In genomic region chr17:64225410-64225809, GRCh38 we compare ENCODE assay signal across 22 cellular contexts. TPM values are rescaled to one million over a fixed set of nuclear protein-coding genes. Genes with fewer than 3 reads are reported as not detected.
A peak's percentile ranks its signal among the peaks of the same experiment; 100 is the strongest.
DNase-seq lines count a peak whose midpoint lies in the region; TF ChIP-seq lines count a peak whose summit lies in the region.
"Had no signal": no experiment of that assay in that cellular context is flagged by ENCODE, and none has a peak within 500 bp of the region (broad histone marks: within the 10 kb centered on the region; RNA-seq: fewer than 3 reads in every experiment).

No MANE protein-coding gene starts in this region.

- H3K18ac ChIP-seq in mesendoderm (ENCODE audit: low read length) = no peak overlapping the region

- H3K27me3 ChIP-seq in breast epithelium (no peaks in the 10 kb centered on the region), mesendoderm (ENCODE audit: insufficient read depth, low read length, poor library complexity) (no peaks in the 10 kb centered on the region), thyroid gland (no peaks in the 10 kb centered on the region), transverse colon (no peaks in the 10 kb centered on the region)
- H3K27me3 ChIP-seq: BE2C; BLaER1 treated with 17β-estradiol and CSF1 and Interleukin-3, amounts not matched to agents 10 nM and 100 nM had no signal

- H3K27me3 Mint-ChIP-seq in MCF 10A (ENCODE audit: insufficient read depth, unreplicated experiment) (no peaks in the 10 kb centered on the region), progenitor cell of endocrine pancreas (no peaks in the 10 kb centered on the region)
- H3K27me3 Mint-ChIP-seq: CD4-positive, alpha-beta T cell had no signal

- H3K4me1 Mint-ChIP-seq in MCF 10A (ENCODE audit: insufficient read depth, unreplicated experiment) (peaks cover 29% of the 10 kb centered on the region), progenitor cell of endocrine pancreas (ENCODE audit: low read depth) (peaks cover 25% of the 10 kb centered on the region)

- no TSS peak for BruUV-seq in MCF 10A (replicated peaks; lab: Mats Ljungman, UMichigan)

- peak overlapping the region; percentile 45 for H2BK120ac ChIP-seq in mesendoderm (ENCODE audit: low read depth, low read length)

- peak overlapping the region; percentile 76 for H3K27ac Mint-ChIP-seq in MCF 10A (ENCODE audit: low read depth, unreplicated experiment)
- peak overlapping the region; percentile 80 for H3K27ac Mint-ChIP-seq in progenitor cell of endocrine pancreas
- H3K27ac Mint-ChIP-seq: CD4-positive, alpha-beta T cell; HFFc6 had no signal

- no peak overlapping the region for H3K56ac ChIP-seq in mesendoderm (ENCODE audit: low read length)

- H3K4me3 Mint-ChIP-seq in MCF 10A (ENCODE audit: unreplicated experiment) (no peak overlapping the region), progenitor cell of endocrine pancreas (ENCODE audit: low read depth) (no peak overlapping the region)
- H3K4me3 Mint-ChIP-seq: CD14-positive monocyte; CD4-positive, alpha-beta T cell; CD8-positive, alpha-beta memory T cell; HFFc6 had no signal

- no peak overlapping the region for H3K4me2 ChIP-seq in mesendoderm (ENCODE audit: low read length)
- H3K4me2 ChIP-seq: BLaER1 treated with 17β-estradiol and CSF1 and Interleukin-3, amounts not matched to agents 10 nM and 100 nM had no signal

- TF ChIP-seq POLR2A in breast epithelium (IDR thresholded peaks at IDR 0.05) (no peak), thyroid gland (IDR thresholded peaks at IDR 0.05) (no peak), transverse colon (IDR thresholded peaks at IDR 0.05) (no peak)

- no peak overlapping the region for H3K23ac ChIP-seq in mesendoderm (ENCODE audit: low read length)

- CTCF ChIA-PET in MCF 10A (lab: Yijun Ruan, JAX) (no interaction called here), GM10248 (lab: Yijun Ruan, JAX) (interaction anchor here (1.1 to 1.3 kb wide), 2 partner anchors 11 to 192 kb away, joined by 3 to 8 read pairs; no protein-coding TSS in a partner anchor)

- no peak overlapping the region for H2BK5ac ChIP-seq in mesendoderm (ENCODE audit: low read length)

- no peak overlapping the region for H4K5ac ChIP-seq in mesendoderm (ENCODE audit: low read length)

- TF ChIP-seq CTCF in MCF 10A (IDR thresholded peaks at IDR 0.05; ENCODE audit: unreplicated experiment) (no peak), breast epithelium (IDR thresholded peaks at IDR 0.05) (no peak), progenitor cell of endocrine pancreas (IDR thresholded peaks at IDR 0.05; ENCODE audit: unreplicated experiment) (no peak), thyroid gland (IDR thresholded peaks at IDR 0.05) (no peak), transverse colon (IDR thresholded peaks at IDR 0.05) (no peak), GM10248 (IDR thresholded peaks at IDR 0.05; ENCODE audit: control extremely low read depth, extremely low read depth, low read depth, missing control alignments) (no peak)

- H3K9ac ChIP-seq in mesendoderm (ENCODE audit: low read length) = no peak overlapping the region
- H3K9ac ChIP-seq: BLaER1 treated with 17β-estradiol and CSF1 and Interleukin-3, amounts not matched to agents 10 nM and 100 nM had no signal

- H3K9me3 Mint-ChIP-seq in MCF 10A (ENCODE audit: unreplicated experiment) (no peaks in the 10 kb centered on the region), progenitor cell of endocrine pancreas (ENCODE audit: low read depth) (peaks cover 4% of the 10 kb centered on the region)
- H3K9me3 Mint-ChIP-seq: CD8-positive, alpha-beta memory T cell; HFFc6 had no signal

- H3K79me2 ChIP-seq in mesendoderm (ENCODE audit: control insufficient read depth, insufficient read depth, low read length) = peaks cover 2% of the 10 kb centered on the region

- no peak for TF ChIP-seq EP300 in transverse colon (IDR thresholded peaks at IDR 0.05; ENCODE audit: low read depth)

- no CpG with 5 or more reads among the region's 3 CpGs for WGBS in mesendoderm (ENCODE audit: extremely low coverage, insufficient coverage, low lambda C conversion rate)
- 95 to 97% methylated on average over 3 of the region's 3 CpGs for WGBS in thyroid gland, 2 donors
- 98 to 100% methylated on average over 2 to 3 of the region's 3 CpGs for WGBS in transverse colon (ENCODE audit: low coverage in 1 of 2), 2 donors

- intact Hi-C loops in MCF 10A (cut with micrococcal nuclease) (no loop called here), breast epithelium (cut with DNase I; ENCODE audit: low total_unique reads) (no loop called here), thyroid gland (cut with DNase I) (no loop called here), transverse colon (cut with DNase I; ENCODE audit: low total_unique reads) (no loop called here)

- H3K4me3 ChIP-seq in breast epithelium (no peak overlapping the region), mesendoderm (ENCODE audit: low read length) (no peak overlapping the region), thyroid gland (replicated peaks in 1 of 3) (no peak overlapping the region), transverse colon (no peak overlapping the region)
- H3K4me3 ChIP-seq: BLaER1 treated with 17β-estradiol and CSF1 and Interleukin-3, amounts not matched to agents 10 nM and 100 nM; HAP-1 had no signal

- POLR2A ChIA-PET in MCF 10A (lab: Yijun Ruan, JAX) = interaction anchor here (0.7 to 8.7 kb wide), 3 partner anchors 11 to 79 kb away, joined by 3 to 187 read pairs (median 6); no protein-coding TSS in a partner anchor
- POLR2A ChIA-PET in GM10248 (lab: Yijun Ruan, JAX) = no interaction called here

- no peak overlapping the region for H3K4ac ChIP-seq in mesendoderm (ENCODE audit: low read depth, low read length)

- no peak overlapping the region for H4K8ac ChIP-seq in mesendoderm (ENCODE audit: low read depth, low read length)

- H2BK15ac ChIP-seq in mesendoderm (replicated peaks; ENCODE audit: low read depth) = no peak overlapping the region

- H3K4me1 ChIP-seq in breast epithelium (peaks cover 3% of the 10 kb centered on the region in 2 donors), mesendoderm (ENCODE audit: control insufficient read depth, low read depth, low read length) (peaks cover 2% of the 10 kb centered on the region), thyroid gland (peaks cover 21 to 51% of the 10 kb centered on the region in 2 donors), transverse colon (peaks cover 0 to 9% (median 0%) of the 10 kb centered on the region in 4 donors)
- H3K4me1 ChIP-seq: BE2C had no signal

- peaks cover 2% of the 10 kb centered on the region for H3K79me1 ChIP-seq in mesendoderm (ENCODE audit: low read length)

- H3K27ac ChIP-seq in breast epithelium (no peak overlapping the region), mesendoderm (ENCODE audit: low read depth, low read length) (no peak overlapping the region), thyroid gland (peak overlapping the region in 2 of 3 donors; percentile 18 to 50), transverse colon (no peak overlapping the region)
- H3K27ac ChIP-seq: 22Rv1; BLaER1 treated with 17β-estradiol and CSF1 and Interleukin-3, amounts not matched to agents 10 nM and 100 nM had no signal

- H3K36me3 Mint-ChIP-seq in MCF 10A (ENCODE audit: insufficient read depth, unreplicated experiment) (peaks cover 19% of the 10 kb centered on the region), progenitor cell of endocrine pancreas (ENCODE audit: insufficient read depth) (peaks cover 4% of the 10 kb centered on the region)

- in situ Hi-C loops in transverse colon (cut with MboI; ENCODE audit: low pct_ligation_motif_present in 1 of 4, low pct_unique_long_range_greater_than_20kb in 1 of 4, low sequenced_read_pairs in 3 of 4) = no loop called here

- DNase-seq in MCF 10A (ENCODE audit: unreplicated experiment) (no peak), breast epithelium (ENCODE audit: low spot score in 2 of 2) (no peak), mesendoderm (no peak), progenitor cell of endocrine pancreas (ENCODE audit: low spot score, unreplicated experiment) (no peak), thyroid gland (no peak), transverse colon (no peak), GM10248 (ENCODE audit: extremely low spot score) (no peak)
- DNase-seq in activated CD8-positive, alpha-beta memory T cell treated with anti-CD3 and anti-CD28 coated beads, Interleukin-2, amount 50 U/mL, for 4 hours = no peak
- DNase-seq: AML-193; BE2C; CD4-positive, alpha-beta T cell; CD8-positive, alpha-beta memory T cell; DMS 273 treated with DMSO at 0.1 percent for 48 hours; DMS79; EL; GDM1; GOT3; HFFc6 had no signal

- H3K9me3 ChIP-seq in breast epithelium (no peaks in the 10 kb centered on the region), thyroid gland (no peaks in the 10 kb centered on the region), transverse colon (no peaks in the 10 kb centered on the region)
- H3K9me3 ChIP-seq: HAP-1 had no signal

- no peaks in the 10 kb centered on the region for H3K36me3 ChIP-seq in breast epithelium
- no peaks in the 10 kb centered on the region for H3K36me3 ChIP-seq in mesendoderm (ENCODE audit: control insufficient read depth, insufficient read depth, low read length)
- no peaks in the 10 kb centered on the region for H3K36me3 ChIP-seq in thyroid gland
- no peaks in the 10 kb centered on the region for H3K36me3 ChIP-seq in transverse colon
- H3K36me3 ChIP-seq: BE2C; BLaER1 treated with 17β-estradiol and CSF1 and Interleukin-3, amounts not matched to agents 10 nM and 100 nM; HAP-1 had no signal

- H2AK5ac ChIP-seq in mesendoderm (ENCODE audit: low read length) = no peak overlapping the region

RNA-seq across cellular contexts. Expression of gene TEX2, which starts 37.6 kb away (rescaled TPM):
- total RNA-seq in MCF 10A (2022) (33.7 and 42.2 TPM in 2 replicates), breast epithelium (10 to 100 TPM; 47.5 to 70.7 (median 69.6) TPM), progenitor cell of endocrine pancreas (30.2 and 31.5 TPM in 2 replicates), thyroid gland (100 to 1,000 TPM in 1 of 4 donors, 10 to 100 TPM in 3; 63.9 to 101 (median 71.7) TPM), transverse colon (100 to 1,000 TPM in 1 of 4 donors, 10 to 100 TPM in 3; 12.3 to 137 (median 30.3) TPM)
- polyA plus RNA-seq in mesendoderm (2013, experiment 1 of 2) = 8.1 TPM
- 8.0 TPM for polyA plus RNA-seq in mesendoderm (2013, experiment 2 of 2)

Comparison
In these comparisons a context has a peak if more than half of its experiments do, and no peak if none do; other contexts are left out.
1. H3K27ac ChIP-seq: peak in thyroid gland (2 of 3); none in breast epithelium (0 of 2), mesendoderm (single experiment) and transverse colon (0 of 4).